Comparison of ENCODE assay signal across 14 cellular contexts in the genomic region with DNA sequence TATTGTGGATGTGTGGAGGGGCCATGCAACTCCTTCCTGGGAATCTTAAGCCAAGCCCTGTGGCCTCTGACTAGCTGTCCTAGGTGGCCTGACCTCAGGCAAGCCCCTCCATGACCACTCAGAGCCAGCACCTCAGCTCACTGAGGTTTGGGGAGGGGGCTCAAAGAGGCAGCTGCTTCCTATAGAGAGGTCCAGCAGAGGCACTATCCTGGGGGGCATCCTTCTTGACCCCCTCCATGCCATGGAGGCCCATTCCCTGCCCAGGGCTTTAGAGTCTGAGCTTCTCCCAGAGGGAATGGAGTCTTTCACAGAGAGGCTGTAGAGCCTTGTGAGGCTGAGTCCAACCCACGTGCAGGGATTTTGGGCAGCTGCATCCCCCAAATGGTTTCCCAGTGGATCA. TPM values are rescaled to one million over a fixed set of nuclear protein-coding genes. Genes with fewer than 3 reads are reported as not detected.
A peak's percentile ranks its signal among the peaks of the same experiment; 100 is the strongest.
DNase-seq lines count a peak whose midpoint lies in the region; ATAC-seq and TF ChIP-seq lines count a peak whose summit lies in the region.
"Had no signal": no experiment of that assay in that cellular context is flagged by ENCODE, and none has a peak within 500 bp of the region (broad histone marks: within the 10 kb centered on the region; RNA-seq: fewer than 3 reads in every experiment).

No MANE protein-coding gene starts in this region.

- H2AFZ ChIP-seq in SK-N-SH (ENCODE audit: low read depth) = no peak overlapping the region

- ATAC-seq in mucosa of descending colon = no peak
- no peak for ATAC-seq in upper lobe of right lung
- no peak for ATAC-seq in foreskin keratinocyte

- WGBS in SK-N-SH (ENCODE audit: low lambda C conversion rate) = 100% methylated on average over 1 of the region's 1 CpG

- peak overlapping the region; percentile 95 for H3K27ac Mint-ChIP-seq in activated naive CD4-positive, alpha-beta T cell treated with anti-CD3 and anti-CD28 coated beads, Interleukin-2, amount 10 ng/mL, durations not matched to agents 7 days and 5 days

- intact Hi-C loops in mucosa of descending colon (cut with DNase I, micrococcal nuclease) = no loop called here
- intact Hi-C loops in upper lobe of right lung (cut with DNase I) = no loop called here

- peaks cover 95% of the 10 kb centered on the region for H3K4me1 Mint-ChIP-seq in activated naive CD4-positive, alpha-beta T cell treated with anti-CD3 and anti-CD28 coated beads, Interleukin-2, amount 10 ng/mL, durations not matched to agents 7 days and 5 days

- no peak overlapping the region for H3K4me2 ChIP-seq in SK-N-SH

- POLR2A ChIA-PET in SK-N-SH (lab: Yijun Ruan, JAX) = no interaction called here

- H3K27ac ChIP-seq in upper lobe of right lung (peak overlapping the region; percentile 60), foreskin keratinocyte (no peak overlapping the region), SK-N-SH (ENCODE audit: low read depth in 2 of 2, low read length in 1 of 2) (no peak overlapping the region)
- H3K27ac ChIP-seq: RWPE1 had no signal

- H3K79me2 ChIP-seq in SK-N-SH (ENCODE audit: insufficient read depth) = no peaks in the 10 kb centered on the region

- TF ChIP-seq CTCF in mucosa of descending colon (IDR thresholded peaks at IDR 0.05) (no peak), upper lobe of right lung (IDR thresholded peaks at IDR 0.05) (no peak), foreskin keratinocyte (conservative IDR thresholded peaks at IDR 0.05) (no peak), SK-N-SH (IDR thresholded peaks at IDR 0.05) (no peak)

- H3K9me3 Mint-ChIP-seq in activated naive CD4-positive, alpha-beta T cell treated with anti-CD3 and anti-CD28 coated beads, Interleukin-2, amount 10 ng/mL, durations not matched to agents 7 days and 5 days = no peaks in the 10 kb centered on the region

- H3K27me3 Mint-ChIP-seq in activated naive CD4-positive, alpha-beta T cell treated with anti-CD3 and anti-CD28 coated beads, Interleukin-2, amount 10 ng/mL, durations not matched to agents 7 days and 5 days = peaks cover 4% of the 10 kb centered on the region

- H3K27me3 ChIP-seq in upper lobe of right lung (no peaks in the 10 kb centered on the region), foreskin keratinocyte (no peaks in the 10 kb centered on the region), SK-N-SH (ENCODE audit: insufficient read depth) (no peaks in the 10 kb centered on the region)

- no peak overlapping the region for H3K4me3 ChIP-seq in mucosa of descending colon
- no peak overlapping the region for H3K4me3 ChIP-seq in upper lobe of right lung
- H3K4me3 ChIP-seq in SK-N-SH (ENCODE audit: low read depth in 2 of 2, low read length in 1 of 2) = no peak overlapping the region
- H3K4me3 ChIP-seq: HAP-1 had no signal

- H3K4me3 Mint-ChIP-seq in activated naive CD4-positive, alpha-beta T cell treated with anti-CD3 and anti-CD28 coated beads, Interleukin-2, amount 10 ng/mL, durations not matched to agents 7 days and 5 days = no peak overlapping the region

- H3K36me3 ChIP-seq in mucosa of descending colon (ENCODE audit: low read depth) = no peaks in the 10 kb centered on the region
- H3K36me3 ChIP-seq in upper lobe of right lung = peaks cover 5% of the 10 kb centered on the region
- no peaks in the 10 kb centered on the region for H3K36me3 ChIP-seq in SK-N-SH (replicated peaks in 1 of 2; ENCODE audit: control insufficient read depth in 1 of 2, insufficient read depth in 2 of 2, low read length in 1 of 2)
- H3K36me3 ChIP-seq: HAP-1 had no signal

- no peak overlapping the region for H3K9ac ChIP-seq in SK-N-SH

- H3K9me2 ChIP-seq in SK-N-SH = no peaks in the 10 kb centered on the region

- CTCF ChIA-PET in activated naive CD4-positive, alpha-beta T cell treated with anti-CD3 and anti-CD28 coated beads, Interleukin-2, amount 10 ng/mL, durations not matched to agents 7 days and 5 days (lab: Charles Lee) = interaction anchor here (0.7 to 4.6 kb wide), 7 partner anchors 11 to 87 kb away, joined by 3 to 29 read pairs (median 10); partner anchors contain the start of gene IRF1
- CTCF ChIA-PET in SK-N-SH (lab: Yijun Ruan, JAX) = interaction anchor here (1.0 to 2.6 kb wide), 4 partner anchors 16 to 62 kb away, joined by 3 to 7 read pairs (median 5); partner anchors contain the start of gene IRF1

- peaks cover 42% of the 10 kb centered on the region for H3K4me1 ChIP-seq in mucosa of descending colon (ENCODE audit: low read depth)
- H3K4me1 ChIP-seq in upper lobe of right lung = peaks cover 25% of the 10 kb centered on the region
- H3K4me1 ChIP-seq in foreskin keratinocyte = peaks cover 11% of the 10 kb centered on the region
- peaks cover 0 to 44% of the 10 kb centered on the region in 2 experiments; a peak in 2 of 4 replicates for H3K4me1 ChIP-seq in SK-N-SH (ENCODE audit: control insufficient read depth in 1 of 2, insufficient read depth in 2 of 2, low read depth in 1 of 2, low read length in 1 of 2)
- H3K4me1 ChIP-seq: HAP-1 had no signal

- H3K36me3 Mint-ChIP-seq in activated naive CD4-positive, alpha-beta T cell treated with anti-CD3 and anti-CD28 coated beads, Interleukin-2, amount 10 ng/mL, durations not matched to agents 7 days and 5 days = peaks cover 41% of the 10 kb centered on the region

- no peak for TF ChIP-seq EP300 in SK-N-SH (IDR thresholded peaks at IDR 0.05; ENCODE audit: borderline replicate concordance in 1 of 2, low read depth in 1 of 2, low read length in 1 of 2)

- H3K9me3 ChIP-seq in mucosa of descending colon (no peaks in the 10 kb centered on the region), upper lobe of right lung (no peaks in the 10 kb centered on the region), SK-N-SH (no peaks in the 10 kb centered on the region)
- H3K9me3 ChIP-seq: HAP-1 had no signal

- DNase-seq in activated naive CD4-positive, alpha-beta T cell treated with anti-CD3 and anti-CD28 coated beads, Interleukin-2, amount 10 ng/mL, durations not matched to agents 7 days and 5 days = peak; percentile 29
- no peak for DNase-seq in activated naive CD4-positive, alpha-beta T cell treated with Interleukin-2 at 50 U/mL for 16 hours
- peak; percentile 2 for DNase-seq in activated effector memory CD4-positive, alpha-beta T cell treated with Interleukin-2 at 50 U/mL for 16 hours
- peak in 2 of 3 donors; percentile 12 to 22 for DNase-seq in mucosa of descending colon
- DNase-seq in upper lobe of right lung = peak; percentile 17
- no peak for DNase-seq in foreskin keratinocyte
- no peak for DNase-seq in NCI-H446 (lab: John Stamatoyannopoulos, UW)
- DNase-seq in SK-N-SH = no peak
- DNase-seq: cerebellar nuclear complex, DMS79 treated with DMSO at 0.1 percent for 48 hours, NCI-H1048, NCI-H510A had no signal

- no peaks in the 10 kb centered on the region for H4K20me1 ChIP-seq in SK-N-SH (ENCODE audit: insufficient read depth)

- no peak for TF ChIP-seq RAD21 in SK-N-SH (IDR thresholded peaks at IDR 0.05; ENCODE audit: low read length)

- no peaks in the 10 kb centered on the region for H3F3A ChIP-seq in SK-N-SH (replicated peaks; ENCODE audit: insufficient read depth)

TF ChIP-seq in SK-N-SH, 30 proteins besides CTCF, POLR2A, EP300 and RAD21 (continues in another document):
- TF ChIP-seq SIN3A (IDR thresholded peaks at IDR 0.05; ENCODE audit: borderline replicate concordance, low read depth, low read length) (no peak), RCOR1 (IDR thresholded peaks at IDR 0.05; ENCODE audit: low read length) (no peak), MXI1 (IDR thresholded peaks at IDR 0.05; ENCODE audit: low read depth, low read length) (no peak), CHD2 (IDR thresholded peaks at IDR 0.05; ENCODE audit: low read length, partially characterized antibody) (no peak), MEF2A (IDR thresholded peaks at IDR 0.05; ENCODE audit: borderline replicate concordance, low read depth) (no peak), EZH2phosphoT487 (IDR thresholded peaks at IDR 0.05; ENCODE audit: borderline replicate concordance, low read depth) (no peak), MAX (IDR thresholded peaks at IDR 0.05; ENCODE audit: low read depth) (no peak)
- TF ChIP-seq, protein P1, sequence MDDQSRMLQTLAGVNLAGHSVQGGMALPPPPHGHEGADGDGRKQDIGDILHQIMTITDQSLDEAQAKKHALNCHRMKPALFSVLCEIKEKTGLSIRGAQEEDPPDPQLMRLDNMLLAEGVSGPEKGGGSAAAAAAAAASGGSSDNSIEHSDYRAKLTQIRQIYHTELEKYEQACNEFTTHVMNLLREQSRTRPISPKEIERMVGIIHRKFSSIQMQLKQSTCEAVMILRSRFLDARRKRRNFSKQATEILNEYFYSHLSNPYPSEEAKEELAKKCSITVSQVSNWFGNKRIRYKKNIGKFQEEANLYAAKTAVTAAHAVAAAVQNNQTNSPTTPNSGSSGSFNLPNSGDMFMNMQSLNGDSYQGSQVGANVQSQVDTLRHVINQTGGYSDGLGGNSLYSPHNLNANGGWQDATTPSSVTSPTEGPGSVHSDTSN (IDR thresholded peaks at IDR 0.05) = no peak
- TF ChIP-seq, protein P2, sequence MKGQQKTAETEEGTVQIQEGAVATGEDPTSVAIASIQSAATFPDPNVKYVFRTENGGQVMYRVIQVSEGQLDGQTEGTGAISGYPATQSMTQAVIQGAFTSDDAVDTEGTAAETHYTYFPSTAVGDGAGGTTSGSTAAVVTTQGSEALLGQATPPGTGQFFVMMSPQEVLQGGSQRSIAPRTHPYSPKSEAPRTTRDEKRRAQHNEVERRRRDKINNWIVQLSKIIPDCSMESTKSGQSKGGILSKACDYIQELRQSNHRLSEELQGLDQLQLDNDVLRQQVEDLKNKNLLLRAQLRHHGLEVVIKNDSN (IDR thresholded peaks at IDR 0.05; ENCODE audit: borderline replicate concordance, low read depth) = no peak

RNA-seq across cellular contexts. Expression of gene IRF1, which starts 17.0 kb away (rescaled TPM):
- total RNA-seq in mucosa of descending colon (100 to 1,000 TPM in 2 of 3 donors, 10 to 100 TPM in 1; 89.4 to 172 (median 143) TPM), upper lobe of right lung (59.5 TPM), foreskin keratinocyte (24.0 and 31.5 TPM in 2 replicates)
- polyA plus RNA-seq in foreskin keratinocyte (18.0 and 22.7 TPM in 2 replicates), SK-N-SH (2012; rRNA removed) (13.8 and 15.2 TPM in 2 replicates)
- polyA plus RNA-seq in SK-N-SH (2012; cell fraction: cytosol; rRNA removed) = 9.0 and 11.2 TPM in 2 replicates
- 30.4 and 31.8 TPM in 2 replicates for polyA plus RNA-seq in SK-N-SH (2012; cell fraction: nucleus; rRNA removed)

Comparison
In these comparisons a context has a peak if more than half of its experiments do, and no peak if none do; other contexts are left out.
1. DNase-seq: peak in activated naive CD4-positive, alpha-beta T cell treated with anti-CD3 and anti-CD28 coated beads, Interleukin-2, amount 10 ng/mL, durations not matched to agents 7 days and 5 days (single experiment), activated effector memory CD4-positive, alpha-beta T cell treated with Interleukin-2 at 50 U/mL for 16 hours (single experiment), mucosa of descending colon (2 of 3) and upper lobe of right lung (single experiment); none in activated naive CD4-positive, alpha-beta T cell treated with Interleukin-2 at 50 U/mL for 16 hours (single experiment), foreskin keratinocyte (0 of 2), NCI-H446 (0 of 2) and SK-N-SH (single experiment).